Comparison of ENCODE assay signal across 17 cellular contexts in genomic region chr13:67101730-67102467, GRCh38.
DNase-seq lines count a peak whose midpoint lies in the region; ATAC-seq lines count a peak whose summit lies in the region.
"Had no signal": no experiment of that assay in that cellular context is flagged by ENCODE, and none has a peak within 500 bp of the region (broad histone marks: within the 10 kb centered on the region; RNA-seq: fewer than 3 reads in every experiment).

No MANE protein-coding gene starts in this region.

- peak overlapping the region; percentile 96 for H3K27ac ChIP-seq in angular gyrus (ENCODE audit: low read depth, low read length)
- H3K27ac ChIP-seq in right cardiac atrium (ENCODE audit: low read length): no peak overlapping the region
- H3K27ac ChIP-seq: breast epithelium, GM23248 had no signal

- no peak for ATAC-seq in right cardiac atrium
- ATAC-seq in T-helper 17 cell: no peak
- ATAC-seq: naive thymus-derived CD8-positive, alpha-beta T cell; stimulated activated effector memory CD8-positive, alpha-beta T cell treated with anti-CD3 and anti-CD28 coated beads, Interleukin-12 subunit alpha, Interleukin-12 subunit beta, amount 100 ng/mL, for 72 hours had no signal

- no peak overlapping the region for H3K4me3 Mint-ChIP-seq in T-helper 17 cell
- H3K4me3 Mint-ChIP-seq: naive thymus-derived CD8-positive, alpha-beta T cell; stimulated activated effector memory CD8-positive, alpha-beta T cell treated with anti-CD3 and anti-CD28 coated beads, Interleukin-12 subunit alpha, Interleukin-12 subunit beta, amount 100 ng/mL, for 72 hours had no signal

- H3K4me1 ChIP-seq in right cardiac atrium (ENCODE audit: control insufficient read depth, insufficient read depth, low read length): no peaks in the 10 kb centered on the region
- H3K4me1 ChIP-seq: breast epithelium had no signal

- DNase-seq in DMS114 treated with DMSO at 0.1 percent for 48 hours (lab: John Stamatoyannopoulos, UW; ENCODE audit: unreplicated experiment) (peak; percentile 8), right cardiac atrium (no peak), putamen (ENCODE audit: low spot score) (peak; percentile 77), GF-D8 (lab: John Stamatoyannopoulos, UW) (no peak), T-helper 17 cell (no peak), ecto neural progenitor cell (ENCODE audit: low spot score) (no peak), OCI-M2 (lab: John Stamatoyannopoulos, UW; ENCODE audit: unreplicated experiment) (no peak)
- DNase-seq: activated naive CD4-positive, alpha-beta T cell; glutamatergic neuron; GM23248; KBM-7; naive thymus-derived CD8-positive, alpha-beta T cell; NCI-H1417; NCI-H446 had no signal

- no peaks in the 10 kb centered on the region for H3K27me3 Mint-ChIP-seq in T-helper 17 cell
- H3K27me3 Mint-ChIP-seq: naive thymus-derived CD8-positive, alpha-beta T cell had no signal

- peak overlapping the region; percentile 28 for H3K4me3 ChIP-seq in right cardiac atrium (ENCODE audit: low read length)
- H3K4me3 ChIP-seq: breast epithelium, GM23248 had no signal

- 62% methylated on average over 4 of the region's 4 CpGs for WGBS in right cardiac atrium

- no peaks in the 10 kb centered on the region for H3K36me3 Mint-ChIP-seq in T-helper 17 cell (ENCODE audit: low read depth)
- H3K36me3 Mint-ChIP-seq: naive thymus-derived CD8-positive, alpha-beta T cell; stimulated activated effector memory CD8-positive, alpha-beta T cell treated with anti-CD3 and anti-CD28 coated beads, Interleukin-12 subunit alpha, Interleukin-12 subunit beta, amount 100 ng/mL, for 72 hours had no signal

- no peak overlapping the region for H3K27ac Mint-ChIP-seq in T-helper 17 cell
- H3K27ac Mint-ChIP-seq: naive thymus-derived CD8-positive, alpha-beta T cell; stimulated activated effector memory CD8-positive, alpha-beta T cell treated with anti-CD3 and anti-CD28 coated beads, Interleukin-12 subunit alpha, Interleukin-12 subunit beta, amount 100 ng/mL, for 72 hours had no signal

- intact Hi-C loops in right cardiac atrium (cut with DNase I): no loop called here

- H3K9me3 ChIP-seq in right cardiac atrium (ENCODE audit: control insufficient read depth, low read length): no peaks in the 10 kb centered on the region
- H3K9me3 ChIP-seq in T-helper 17 cell (ENCODE audit: control insufficient read depth, low read length, poor library complexity, severe bottlenecking): no peaks in the 10 kb centered on the region

- no peaks in the 10 kb centered on the region for H3K27me3 ChIP-seq in right cardiac atrium (ENCODE audit: control insufficient read depth, insufficient read depth)
- H3K27me3 ChIP-seq: breast epithelium had no signal

- H3K4me1 Mint-ChIP-seq in T-helper 17 cell: no peaks in the 10 kb centered on the region
- H3K4me1 Mint-ChIP-seq: naive thymus-derived CD8-positive, alpha-beta T cell; stimulated activated effector memory CD8-positive, alpha-beta T cell treated with anti-CD3 and anti-CD28 coated beads, Interleukin-12 subunit alpha, Interleukin-12 subunit beta, amount 100 ng/mL, for 72 hours had no signal

Comparison
In these comparisons a context has a peak if more than half of its experiments do, and no peak if none do; other contexts are left out.
1. DNase-seq: peak in DMS114 treated with DMSO at 0.1 percent for 48 hours (single experiment) and putamen (single experiment); none in right cardiac atrium (0 of 3), GF-D8 (single experiment), T-helper 17 cell (0 of 3), ecto neural progenitor cell (single experiment) and OCI-M2 (single experiment).